29 cellular contexts compared by ENCODE assay signal in genomic region chr1:92125204-92125603, GRCh38. TPM values are rescaled to one million over a fixed set of nuclear protein-coding genes. Genes with fewer than 3 reads are reported as not detected.
"Had no signal": no experiment of that assay in that cellular context is flagged by ENCODE, and none has a peak within 500 bp of the region (broad histone marks: within the 10 kb centered on the region; RNA-seq: fewer than 3 reads in every experiment).

No MANE protein-coding gene starts in this region.

- H3K9me3 Mint-ChIP-seq: activated CD4-positive, alpha-beta memory T cell treated with anti-CD3 and anti-CD28 coated beads, Interleukin-2, amount 10 ng/mL, durations not matched to agents 7 days and 5 days; activated naive CD4-positive, alpha-beta T cell treated with anti-CD3 and anti-CD28 coated beads, Interleukin-2, amount 50 U/mL, for 72 hours; activated T-cell treated with anti-CD3 and anti-CD28 coated beads, Interleukin-2, amount 50 U/mL, for 24 hours; activated T-helper 1 cell treated with anti-CD3 and anti-CD28 coated beads, Interleukin-12 subunit alpha, Interleukin-12 subunit beta, Interleukin-2, Interleukin-4 antibody, amounts not matched to agents 30 ng/mL and 10 ng/mL and 1 ng/mL, durations not matched to agents 14 hours and 24 hours and 36 hours; T-cell had no signal

- H3K27me3 Mint-ChIP-seq: activated CD4-positive, alpha-beta memory T cell treated with anti-CD3 and anti-CD28 coated beads, Interleukin-2, amount 10 ng/mL, durations not matched to agents 7 days and 5 days; activated CD4-positive, alpha-beta T cell treated with anti-CD3 and anti-CD28 coated beads for 36 hours; activated T-cell treated with anti-CD3 and anti-CD28 coated beads, Interleukin-2, amount 50 U/mL, for 24 hours; T-cell had no signal

- H3K4me3 ChIP-seq: cardiac muscle cell, MG63, SK-N-MC had no signal

- H3K9ac ChIP-seq: KMS-11 had no signal

- H3K27me3 ChIP-seq: brain microvascular endothelial cell, cardiac muscle cell, MG63 had no signal

- H3K4me3 Mint-ChIP-seq: activated CD4-positive, alpha-beta memory T cell treated with anti-CD3 and anti-CD28 coated beads, Interleukin-2, amount 10 ng/mL, durations not matched to agents 7 days and 5 days; activated CD4-positive, alpha-beta T cell treated with anti-CD3 and anti-CD28 coated beads for 36 hours; activated T-cell treated with anti-CD3 and anti-CD28 coated beads, Interleukin-2, amount 50 U/mL, for 24 hours; activated T-helper 1 cell treated with anti-CD3 and anti-CD28 coated beads, Interleukin-12 subunit alpha, Interleukin-12 subunit beta, Interleukin-2, Interleukin-4 antibody, amounts not matched to agents 30 ng/mL and 10 ng/mL and 1 ng/mL, durations not matched to agents 14 hours and 24 hours and 36 hours; T-cell had no signal

- DNase-seq: activated CD4-positive, alpha-beta memory T cell treated with anti-CD3 and anti-CD28 coated beads, Interleukin-2, amount 10 ng/mL, durations not matched to agents 7 days and 5 days; activated CD4-positive, alpha-beta T cell treated with anti-CD3 and anti-CD28 coated beads for 36 hours; activated CD4-positive, alpha-beta T cell treated with anti-CD3 and anti-CD28 coated beads, Interleukin-2, amount 50 U/mL, for 1 hour; activated CD8-positive, alpha-beta memory T cell treated with anti-CD3 and anti-CD28 coated beads, Interleukin-2, amount 50 U/mL, for 48 hours; activated effector memory CD4-positive, alpha-beta T cell treated with Interleukin-2 at 50 U/mL for 16 hours; activated naive CD4-positive, alpha-beta T cell; activated T-cell treated with anti-CD3 and anti-CD28 coated beads, Interleukin-2, amount 50 U/mL, for 24 hours; brain microvascular endothelial cell; cerebellar nuclear complex; MG63; NCI-H1105; NCI-H1436; NCI-H1694 treated with DMSO at 0.1 percent for 48 hours; NCI-H2029 treated with DMSO at 0.1 percent for 48 hours; NCI-H2227 treated with DMSO at 0.1 percent for 48 hours; NCI-H446 treated with DMSO at 0.1 percent for 48 hours; NCI-H524 treated with DMSO at 0.1 percent for 48 hours; NCI-H748 treated with DMSO at 0.1 percent for 48 hours; SIG-M5; T-cell; T1000; WERI-Rb-1 had no signal

- H3K9me3 ChIP-seq: MG63 had no signal

- ATAC-seq: activated CD4-positive, alpha-beta T cell treated with anti-CD3 and anti-CD28 coated beads for 36 hours; activated naive CD4-positive, alpha-beta T cell treated with anti-CD3 and anti-CD28 coated beads, Interleukin-2, amount 50 U/mL, for 72 hours; T-cell had no signal

- H3K4me2 ChIP-seq: KMS-11 had no signal

- H3K27ac Mint-ChIP-seq: activated CD4-positive, alpha-beta memory T cell treated with anti-CD3 and anti-CD28 coated beads, Interleukin-2, amount 10 ng/mL, durations not matched to agents 7 days and 5 days; activated CD4-positive, alpha-beta T cell treated with anti-CD3 and anti-CD28 coated beads for 36 hours; activated naive CD4-positive, alpha-beta T cell treated with anti-CD3 and anti-CD28 coated beads, Interleukin-2, amount 50 U/mL, for 72 hours; activated T-cell treated with anti-CD3 and anti-CD28 coated beads, Interleukin-2, amount 50 U/mL, for 24 hours; activated T-helper 1 cell treated with anti-CD3 and anti-CD28 coated beads, Interleukin-12 subunit alpha, Interleukin-12 subunit beta, Interleukin-2, Interleukin-4 antibody, amounts not matched to agents 30 ng/mL and 10 ng/mL and 1 ng/mL, durations not matched to agents 14 hours and 24 hours and 36 hours; T-cell had no signal

- H3K36me3 ChIP-seq: brain microvascular endothelial cell, cardiac muscle cell, MG63, WERI-Rb-1 had no signal

- H3K27ac ChIP-seq: brain microvascular endothelial cell, cardiac muscle cell, KMS-11, SK-N-MC, WERI-Rb-1 had no signal

RNA-seq across cellular contexts. Expression of gene SETSIP, which starts 50.0 kb away (rescaled TPM):
- total RNA-seq: activated CD4-positive, alpha-beta memory T cell treated with anti-CD3 and anti-CD28 coated beads, Interleukin-2, amount 10 ng/mL, durations not matched to agents 7 days and 5 days; activated CD4-positive, alpha-beta T cell treated with anti-CD3 and anti-CD28 coated beads for 36 hours; activated naive CD4-positive, alpha-beta T cell treated with anti-CD3 and anti-CD28 coated beads, Interleukin-2, amount 50 U/mL, for 72 hours; activated T-helper 1 cell treated with anti-CD3 and anti-CD28 coated beads, Interleukin-12 subunit alpha, Interleukin-12 subunit beta, Interleukin-2, Interleukin-4 antibody, amounts not matched to agents 30 ng/mL and 10 ng/mL and 1 ng/mL, durations not matched to agents 14 hours and 24 hours and 36 hours; cardiac muscle cell; RPMI7951; T-cell had no signal
- polyA plus RNA-seq: adipose tissue, cardiac muscle cell had no signal
